In genomic region chr12:103769240-103769945, GRCh38 we compare ENCODE assay signal across 1 cellular context.
TF ChIP-seq lines count a peak whose summit lies in the region.

No MANE protein-coding gene starts in this region.

TF ChIP-seq in HEK293, 187 proteins besides CTCF, POLR2A, EP300 and RAD21 (continued from another document):
- TF ChIP-seq PATZ1 (tag by site-specific recombination; IDR thresholded peaks at IDR 0.05) (0 out of 2 replicates have a peak, but pooled peaks have one; percentile 38), ZNF211 (tag by site-specific recombination; IDR thresholded peaks at IDR 0.05; ENCODE audit: low read depth) (no peak), MZF1 (tag by site-specific recombination; IDR thresholded peaks at IDR 0.05; ENCODE audit: borderline replicate concordance) (peak; percentile 91), ZBTB17 (tag by site-specific recombination; IDR thresholded peaks at IDR 0.05) (peak; percentile 40; the same call in 1 of the 2 replicates), ZNF350 (tag by site-specific recombination; IDR thresholded peaks at IDR 0.05) (no peak), ZIC2 (tag by site-specific recombination; IDR thresholded peaks at IDR 0.05) (peak; percentile 87), ZNF24 (tag by site-specific recombination; IDR thresholded peaks at IDR 0.05) (peak; percentile 58; the same call in 1 of the 2 replicates), ZNF10 (tag by site-specific recombination; IDR thresholded peaks at IDR 0.05) (no peak), BCL11A (tag by site-specific recombination; IDR thresholded peaks at IDR 0.05; ENCODE audit: low read depth) (no peak), ZNF571 (tag by site-specific recombination; IDR thresholded peaks at IDR 0.05) (no peak), ZNF311 (tag by site-specific recombination; IDR thresholded peaks at IDR 0.05; ENCODE audit: borderline replicate concordance) (no peak), HOXD13 (CRISPR knock-in tag; IDR thresholded peaks at IDR 0.05; ENCODE audit: borderline replicate concordance) (no peak), ZSCAN30 (tag by site-specific recombination; IDR thresholded peaks at IDR 0.05) (no peak), ZNF140 (tag by site-specific recombination; IDR thresholded peaks at IDR 0.05) (no peak), ZNF654 (tag by site-specific recombination; IDR thresholded peaks at IDR 0.05; ENCODE audit: low read depth) (no peak), ZSCAN16 (tag by site-specific recombination; IDR thresholded peaks at IDR 0.05) (no peak), ZNF558 (tag by site-specific recombination; IDR thresholded peaks at IDR 0.05) (no peak), ZNF274 (IDR thresholded peaks at IDR 0.05; ENCODE audit: low read length) (no peak), ZNF274 (tag by site-specific recombination; IDR thresholded peaks at IDR 0.05; ENCODE audit: borderline replicate concordance) (no peak), ZNF280D (tag by site-specific recombination; IDR thresholded peaks at IDR 0.05) (no peak), ZNF280C (tag by site-specific recombination; IDR thresholded peaks at IDR 0.05) (no peak), ZNF670 (tag by site-specific recombination; IDR thresholded peaks at IDR 0.05; ENCODE audit: low read depth) (no peak), SP3 (tag by site-specific recombination; IDR thresholded peaks at IDR 0.05) (no peak), ZNF112 (tag by site-specific recombination; IDR thresholded peaks at IDR 0.05) (no peak), GLIS1 (tag by site-specific recombination; IDR thresholded peaks at IDR 0.05) (peak; percentile 79), ZSCAN23 (tag by site-specific recombination; IDR thresholded peaks at IDR 0.05) (no peak), ZNF157 (tag by site-specific recombination; IDR thresholded peaks at IDR 0.05) (no peak), ZNF626 (tag by site-specific recombination; IDR thresholded peaks at IDR 0.05) (no peak)
